Comparison of ENCODE assay signal across 8 cellular contexts in the genomic region with DNA sequence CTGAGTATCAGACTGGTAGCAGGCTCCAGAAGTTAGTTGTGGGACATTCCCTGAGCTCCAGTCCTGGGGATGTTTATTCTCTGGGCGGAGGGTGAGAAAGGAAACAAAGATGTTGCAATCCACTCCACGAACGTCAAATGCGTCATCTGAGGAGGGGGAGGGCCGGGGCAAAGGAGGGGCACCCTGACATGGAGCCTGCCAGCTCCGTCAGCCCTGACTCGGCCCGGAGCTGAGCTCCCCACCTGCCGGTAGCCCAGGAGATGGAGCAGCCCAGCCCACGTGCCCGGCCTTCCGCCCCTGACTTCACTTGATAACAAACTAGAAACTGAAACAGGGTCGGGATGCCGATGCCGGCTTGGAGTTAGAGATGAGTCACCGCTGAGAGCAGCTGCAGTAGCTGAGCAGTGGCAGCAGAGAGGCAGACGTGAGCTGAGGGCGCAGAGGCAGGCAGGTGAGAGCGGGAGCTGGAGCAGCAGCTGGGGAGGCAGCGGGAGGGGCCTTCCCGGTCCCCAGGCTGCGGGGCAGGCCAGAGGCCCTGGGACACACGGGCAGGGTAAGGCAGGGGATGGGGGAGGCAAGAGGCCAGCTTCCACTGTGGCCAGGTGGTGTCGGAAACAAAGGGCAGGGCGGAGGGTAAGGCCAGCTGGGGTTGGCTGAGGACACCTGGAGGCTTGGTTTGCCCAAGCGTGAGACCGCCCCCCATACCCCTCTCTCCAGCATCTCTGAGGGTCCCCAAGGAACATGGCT. TPM values are rescaled to one million over a fixed set of nuclear protein-coding genes. Genes with fewer than 3 reads are reported as not detected.
DNase-seq lines count a peak whose midpoint lies in the region; ATAC-seq and TF ChIP-seq lines count a peak whose summit lies in the region.

A gene (plus strand): TSS at position 391 of the 747 bp plus-strand sequence. CDS start 351 bp downstream, at position 742.

- H3K9me3 Mint-ChIP-seq in Calu3 (ENCODE audit: low read depth, unreplicated experiment), result no peaks in the 10 kb centered on the region

- H3K4me3 Mint-ChIP-seq in Calu3 (ENCODE audit: low read depth, unreplicated experiment), result peak within 1 kb of the TSS; percentile 76

- peak; percentile 98 for DNase-seq in Calu3
- peak; percentile 97 for DNase-seq in HT-29 (ENCODE audit: low spot score)
- peak; percentile 22 for DNase-seq in OCI-M2 (lab: John Stamatoyannopoulos, UW; ENCODE audit: unreplicated experiment)
- DNase-seq in activated T-cell treated with anti-CD3 and anti-CD28 coated beads for 4 hours, result peak; percentile 93
- DNase-seq in epithelial cell of proximal tubule (ENCODE audit: low read depth), result peak; percentile 87
- peak; percentile 94 for DNase-seq in stimulated activated CD8-positive, alpha-beta memory T cell treated with anti-CD3 and anti-CD28 coated beads, Interleukin-4, amount 100 ng/mL, for 48 hours

- peaks cover 34 to 45% of the 10 kb centered on the region in 2 donors for H3K4me1 ChIP-seq in mucosa of rectum (ENCODE audit: control insufficient read depth in 2 of 2, insufficient read depth in 2 of 2, low read length in 2 of 2)

- no peaks in the 10 kb centered on the region for H3K27me3 ChIP-seq in mucosa of rectum (ENCODE audit: control insufficient read depth in 2 of 2, insufficient read depth in 2 of 2, low read length in 2 of 2)

- no peak for TF ChIP-seq CTCF in Calu3 (IDR thresholded peaks at IDR 0.05; ENCODE audit: unreplicated experiment)
- TF ChIP-seq CTCF in epithelial cell of proximal tubule (conservative IDR thresholded peaks at IDR 0.05; ENCODE audit: low read depth, low read length), result peak; percentile 49

- H3K4me1 Mint-ChIP-seq in Calu3 (ENCODE audit: low read depth, unreplicated experiment), result peaks cover 49% of the 10 kb centered on the region

- peak within 1 kb of the TSS; percentile 96 to 99 for H3K27ac ChIP-seq in mucosa of rectum (ENCODE audit: low read depth in 2 of 2, low read length in 2 of 2)

- H3K36me3 ChIP-seq in mucosa of rectum (ENCODE audit: control insufficient read depth in 2 of 2, insufficient read depth in 2 of 2, low read length in 2 of 2), result no peaks in the 10 kb centered on the region

- CTCF ChIA-PET in Calu3 (lab: Charles Lee), result interaction anchor here (0.6 to 1.8 kb wide), 8 partner anchors 14 to 449 kb away, joined by 3 to 13 read pairs (median 6); a partner anchor contains a TSS

- H3K27me3 Mint-ChIP-seq in Calu3 (ENCODE audit: unreplicated experiment), result no peaks in the 10 kb centered on the region

- no TSS peak for BruUV-seq in Calu3 (replicated peaks; lab: Mats Ljungman, UMichigan)

- peak within 1 kb of the TSS; percentile 40 for H3K4me3 ChIP-seq in epithelial cell of proximal tubule (ENCODE audit: low read depth, low read length)
- H3K4me3 ChIP-seq in mucosa of rectum (ENCODE audit: low read length in 2 of 2), result peak within 1 kb of the TSS; percentile 80 to 88

- H3K36me3 Mint-ChIP-seq in Calu3 (ENCODE audit: insufficient read depth, unreplicated experiment), result peaks cover 55% of the 10 kb centered on the region

- intact Hi-C loops in Calu3 (cut with micrococcal nuclease; ENCODE audit: unreplicated experiment), result loop anchor here (1.0 kb wide), 1 partner anchor 21 kb away; no protein-coding TSS in a partner anchor

- H3K9ac ChIP-seq in mucosa of rectum (ENCODE audit: low read depth in 1 of 2, low read length in 2 of 2), result peak within 1 kb of the TSS; percentile 92 to 95

- H3K9me3 ChIP-seq in mucosa of rectum (ENCODE audit: control insufficient read depth in 2 of 2, low read length in 2 of 2), result no peaks in the 10 kb centered on the region

- ATAC-seq in GM21360 (IDR thresholded peaks at IDR 0.05; ENCODE audit: unreplicated experiment), result peak; percentile 69

- peak within 1 kb of the TSS; percentile 93 for H3K27ac Mint-ChIP-seq in Calu3 (ENCODE audit: unreplicated experiment)

RNA-seq across cellular contexts. Expression of the gene that starts here (rescaled TPM):
- 75.6 and 155 TPM in 2 replicates for total RNA-seq in Calu3 (2022)
- 59.0 and 60.2 TPM in 2 replicates for total RNA-seq in HT-29 (2014; rRNA removed; shearing (Covaris generic))
- 7.6 and 17.3 TPM in 2 replicates for total RNA-seq in epithelial cell of proximal tubule

Comparison
In these comparisons a context has a peak if more than half of its experiments do, and no peak if none do; other contexts are left out.
1. Peak in every context shown above with its lines: DNase-seq, ATAC-seq, H3K4me3 ChIP-seq and H3K27ac ChIP-seq.
2. DNase-seq: peak in every context shown above with its lines; median percentile 98 in Calu3; 97 in HT-29; 94 in stimulated activated CD8-positive, alpha-beta memory T cell treated with anti-CD3 and anti-CD28 coated beads, Interleukin-4, amount 100 ng/mL, for 48 hours; 93 in activated T-cell treated with anti-CD3 and anti-CD28 coated beads for 4 hours; 87 in epithelial cell of proximal tubule; 22 in OCI-M2.